11 cellular contexts compared by ENCODE assay signal in the genomic region with DNA sequence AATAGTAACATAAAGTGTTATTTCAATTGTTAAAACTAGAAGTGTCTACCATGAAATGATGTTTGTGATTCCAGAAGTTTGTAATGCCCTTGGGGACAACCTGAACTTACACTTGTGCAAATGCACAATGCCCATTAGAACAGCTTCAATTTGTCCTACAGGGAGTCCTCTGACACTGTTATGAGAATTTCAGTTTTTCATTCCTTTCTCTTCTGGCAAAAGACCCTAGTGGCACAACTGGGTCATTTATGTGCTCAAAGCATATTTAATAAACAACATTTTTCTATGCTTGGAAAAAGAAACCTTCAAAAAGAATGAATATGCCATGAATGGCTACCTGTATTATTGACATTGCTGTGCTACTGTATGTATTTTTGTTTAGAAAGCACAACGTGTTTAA. TPM values are rescaled to one million over a fixed set of nuclear protein-coding genes. Genes with fewer than 3 reads are reported as not detected.
"Had no signal": no experiment of that assay in that cellular context is flagged by ENCODE, and none has a peak within 500 bp of the region (broad histone marks: within the 10 kb centered on the region; RNA-seq: fewer than 3 reads in every experiment).

A gene (plus strand): TSS at position 301 of the 400 bp plus-strand sequence. CDS start 1,977 bp downstream, outside the sequence.

- H3K4me3 ChIP-seq: K562 had no signal

- FAIRE-seq: HepG2, HTR-8/SVneo, K562 had no signal

- H3K4me3 Mint-ChIP-seq: IgD-negative memory B cell had no signal

- H3K36me3 Mint-ChIP-seq: IgD-negative memory B cell had no signal

- H3K27ac ChIP-seq: HL-60, KMS-11 had no signal

- H3K4me1 Mint-ChIP-seq: IgD-negative memory B cell had no signal

- H3K27ac Mint-ChIP-seq: IgD-negative memory B cell had no signal

- H3K9ac ChIP-seq: KMS-11 had no signal

- H3K27me3 Mint-ChIP-seq: IgD-negative memory B cell had no signal

- DNase-seq: IMR-90, KBM-7, KG1 had no signal

- ATAC-seq: HepG2, K562 had no signal

- H3K4me2 ChIP-seq: KMS-11 had no signal

RNA-seq across cellular contexts. Expression of the gene that starts here (rescaled TPM):
- total RNA-seq: HepG2, HT-29, HT1080, IMR-90, K562 had no signal
- polyA plus RNA-seq: HepG2, IgD-negative memory B cell, IMR-90, K562 had no signal
